8 cellular contexts compared by ENCODE assay signal in genomic region chr19:36215276-36216171, GRCh38. TPM values are rescaled to one million over a fixed set of nuclear protein-coding genes. Genes with fewer than 3 reads are reported as not detected.
DNase-seq lines count a peak whose midpoint lies in the region; ATAC-seq and TF ChIP-seq lines count a peak whose summit lies in the region.

No MANE protein-coding gene starts in this region.

- H3K4me1 Mint-ChIP-seq in activated CD4-positive, alpha-beta memory T cell treated with anti-CD3 and anti-CD28 coated beads, Interleukin-2, amount 10 ng/mL, durations not matched to agents 7 days and 5 days, result peaks cover 19% of the 10 kb centered on the region
- H3K4me1 Mint-ChIP-seq in mesothelial cell of epicardium, result peaks cover 21% of the 10 kb centered on the region

- TF ChIP-seq CTCF in mesothelial cell of epicardium (IDR thresholded peaks at IDR 0.05; ENCODE audit: unreplicated experiment), result no peak

- no peaks in the 10 kb centered on the region for H3K27me3 ChIP-seq in iPS DF 6.9 (ENCODE audit: control insufficient read depth, insufficient read depth, low read length)

- DNase-seq in activated CD4-positive, CD25-positive, alpha-beta regulatory T cell treated with anti-CD3 and anti-CD28 coated beads, Interleukin-2, amount 50 U/mL, for 72 hours, result no peak
- DNase-seq in Kasumi-1 (lab: John Stamatoyannopoulos, UW) (peak; percentile 36 to 62), iPS DF 6.9 (ENCODE audit: low read depth, low spot score) (no peak), mesothelial cell of epicardium (ENCODE audit: low spot score in 2 of 2, unreplicated experiment in 2 of 2) (no peak)
- DNase-seq in activated CD4-positive, alpha-beta memory T cell treated with anti-CD3 and anti-CD28 coated beads, Interleukin-2, amount 10 ng/mL, durations not matched to agents 7 days and 5 days, result peak; percentile 18
- peak; percentile 13 for DNase-seq in stimulated activated CD4-positive, alpha-beta T cell treated with anti-CD3 and anti-CD28 coated beads, Interleukin-4, amount 100 ng/mL, for 1 hour

- peak overlapping the region; percentile 83; the same call in 1 of the 2 replicates for H3K4me3 ChIP-seq in iPS DF 6.9 (ENCODE audit: low read length)

- CTCF ChIA-PET in activated CD4-positive, alpha-beta memory T cell treated with anti-CD3 and anti-CD28 coated beads, Interleukin-2, amount 10 ng/mL, durations not matched to agents 7 days and 5 days (lab: Charles Lee), result interaction anchor here (0.6 to 1.9 kb wide), 7 partner anchors 45 to 619 kb away, joined by 3 to 22 read pairs (median 3); partner anchors contain the start of genes CAPNS1 and POLR2I

- WGBS in iPS DF 6.9 (ENCODE audit: insufficient coverage, insufficient read length), result no CpG with 5 or more reads among the region's 27 CpGs

- ATAC-seq in activated CD4-positive, CD25-positive, alpha-beta regulatory T cell treated with anti-CD3 and anti-CD28 coated beads, Interleukin-2, amount 50 U/mL, for 24 hours, result peak; percentile 2
- ATAC-seq in GM21619 (IDR thresholded peaks at IDR 0.05; ENCODE audit: unreplicated experiment), result no peak

- H3K9me3 Mint-ChIP-seq in activated CD4-positive, alpha-beta memory T cell treated with anti-CD3 and anti-CD28 coated beads, Interleukin-2, amount 10 ng/mL, durations not matched to agents 7 days and 5 days, result peaks cover 9% of the 10 kb centered on the region
- no peaks in the 10 kb centered on the region for H3K9me3 Mint-ChIP-seq in mesothelial cell of epicardium

- peaks cover 2% of the 10 kb centered on the region; the same call in 1 of the 2 replicates for H3K4me1 ChIP-seq in iPS DF 6.9 (ENCODE audit: control insufficient read depth, insufficient read depth, low read length)

- peaks cover 29% of the 10 kb centered on the region for H3K36me3 Mint-ChIP-seq in activated CD4-positive, alpha-beta memory T cell treated with anti-CD3 and anti-CD28 coated beads, Interleukin-2, amount 10 ng/mL, durations not matched to agents 7 days and 5 days (ENCODE audit: low read depth)
- peaks cover 14% of the 10 kb centered on the region for H3K36me3 Mint-ChIP-seq in mesothelial cell of epicardium

- no peak overlapping the region for H3K27ac ChIP-seq in iPS DF 6.9 (ENCODE audit: low read length)

- no peak overlapping the region for H3K27ac Mint-ChIP-seq in activated CD4-positive, alpha-beta memory T cell treated with anti-CD3 and anti-CD28 coated beads, Interleukin-2, amount 10 ng/mL, durations not matched to agents 7 days and 5 days
- no peak overlapping the region for H3K27ac Mint-ChIP-seq in mesothelial cell of epicardium

- POLR2A ChIA-PET in activated CD4-positive, alpha-beta memory T cell treated with anti-CD3 and anti-CD28 coated beads, Interleukin-2, amount 10 ng/mL, durations not matched to agents 7 days and 5 days (lab: Charles Lee), result interaction anchor here (0.6 to 2.6 kb wide), 24 partner anchors 9 to 1687 kb away, joined by 3 to 21 read pairs (median 5); partner anchors contain the start of genes ALKBH6, CAPNS1, POLR2I and TBCB

- H3K4me3 Mint-ChIP-seq in activated CD4-positive, alpha-beta memory T cell treated with anti-CD3 and anti-CD28 coated beads, Interleukin-2, amount 10 ng/mL, durations not matched to agents 7 days and 5 days, result no peak overlapping the region
- H3K4me3 Mint-ChIP-seq in mesothelial cell of epicardium, result no peak overlapping the region

- no peaks in the 10 kb centered on the region for H3K9me3 ChIP-seq in iPS DF 6.9 (ENCODE audit: control insufficient read depth, insufficient read depth, low read length)

- H3K27me3 Mint-ChIP-seq in activated CD4-positive, alpha-beta memory T cell treated with anti-CD3 and anti-CD28 coated beads, Interleukin-2, amount 10 ng/mL, durations not matched to agents 7 days and 5 days, result no peaks in the 10 kb centered on the region
- no peaks in the 10 kb centered on the region for H3K27me3 Mint-ChIP-seq in mesothelial cell of epicardium (ENCODE audit: low read depth)

- H3K36me3 ChIP-seq in iPS DF 6.9 (ENCODE audit: control insufficient read depth, insufficient read depth, low read length), result no peaks in the 10 kb centered on the region

RNA-seq across cellular contexts. Expression of gene ZNF146, which starts 0.6 kb away (rescaled TPM):
- 10 to 100 TPM; 64.6 to 68.4 TPM for total RNA-seq in activated CD4-positive, alpha-beta memory T cell treated with anti-CD3 and anti-CD28 coated beads, Interleukin-2, amount 10 ng/mL, durations not matched to agents 7 days and 5 days
- 126 to 132 TPM (median 131 TPM) in 3 replicates for total RNA-seq in mesothelial cell of epicardium

RNA-seq across cellular contexts. Expression of gene ZNF565, which starts 1.1 kb away (rescaled TPM):
- 1 to 10 TPM; 2.0 to 3.5 TPM for total RNA-seq in activated CD4-positive, alpha-beta memory T cell treated with anti-CD3 and anti-CD28 coated beads, Interleukin-2, amount 10 ng/mL, durations not matched to agents 7 days and 5 days
- 7.1 to 9.1 TPM (median 8.9 TPM) in 3 replicates for total RNA-seq in mesothelial cell of epicardium

Comparison
In these comparisons a context has a peak if more than half of its experiments do, and no peak if none do; other contexts are left out.
1. DNase-seq: peak in Kasumi-1 (2 of 2), activated CD4-positive, alpha-beta memory T cell treated with anti-CD3 and anti-CD28 coated beads, Interleukin-2, amount 10 ng/mL, durations not matched to agents 7 days and 5 days (single experiment) and stimulated activated CD4-positive, alpha-beta T cell treated with anti-CD3 and anti-CD28 coated beads, Interleukin-4, amount 100 ng/mL, for 1 hour (single experiment); none in activated CD4-positive, CD25-positive, alpha-beta regulatory T cell treated with anti-CD3 and anti-CD28 coated beads, Interleukin-2, amount 50 U/mL, for 72 hours (single experiment), iPS DF 6.9 (single experiment) and mesothelial cell of epicardium (0 of 2).